ENCODE assay signal across 23 cellular contexts in genomic region chr12:89474615-89475014, GRCh38. TPM values are rescaled to one million over a fixed set of nuclear protein-coding genes. Genes with fewer than 3 reads are reported as not detected.
A peak's percentile ranks its signal among the peaks of the same experiment; 100 is the strongest.
DNase-seq lines count a peak whose midpoint lies in the region; ATAC-seq and TF ChIP-seq lines count a peak whose summit lies in the region.
"Had no signal": no experiment of that assay in that cellular context is flagged by ENCODE, and none has a peak within 500 bp of the region (broad histone marks: within the 10 kb centered on the region; RNA-seq: fewer than 3 reads in every experiment).

No MANE protein-coding gene starts in this region.

- peaks cover 44% of the 10 kb centered on the region for H3K4me1 Mint-ChIP-seq in activated CD8-positive, alpha-beta T cell treated with anti-CD3 and anti-CD28 coated beads for 36 hours (ENCODE audit: low read depth)
- H3K4me1 Mint-ChIP-seq in memory B cell = peaks cover 7% of the 10 kb centered on the region

- H3K27me3 ChIP-seq in PC-9 (ENCODE audit: insufficient read depth, low read depth) = no peaks in the 10 kb centered on the region
- H3K27me3 ChIP-seq: BLaER1, uterus had no signal

- H3K9me2 ChIP-seq in PC-9 (ENCODE audit: insufficient read depth) = no peaks in the 10 kb centered on the region

- DNase-seq in NCI-H510A treated with DMSO at 0.1 percent for 48 hours (lab: John Stamatoyannopoulos, UW) (peak; percentile 12), NCI-H510A (lab: John Stamatoyannopoulos, UW) (no peak), memory B cell (ENCODE audit: low spot score in 2 of 2) (no peak), PC-9 (no peak)
- DNase-seq in activated CD8-positive, alpha-beta T cell treated with anti-CD3 and anti-CD28 coated beads for 36 hours = no peak
- DNase-seq: 8988T; activated T-cell treated with anti-CD3 and anti-CD28 coated beads, Interleukin-2, amount 50 U/mL, for 4 hours; DMS 273 treated with DMSO at 0.1 percent for 48 hours; erythroblast; foreskin melanocyte; kidney glomerular epithelial cell; NCI-H2029 treated with DMSO at 0.1 percent for 48 hours; NCI-H446; stimulated activated CD4-positive, alpha-beta T cell treated with anti-CD3 and anti-CD28 coated beads, Interleukin-4, amount 100 ng/mL, for 4 hours; uterus had no signal

- POLR2A ChIA-PET in activated CD8-positive, alpha-beta T cell treated with anti-CD3 and anti-CD28 coated beads for 36 hours (lab: Charles Lee) = interaction anchor here (1.0 kb wide), 1 partner anchor 123 kb away, joined by 4 read pairs; the partner anchor contains the start of gene DUSP6
- POLR2A ChIA-PET in PC-9 (lab: Charles Lee; ENCODE audit: unreplicated experiment) = no interaction called here

- no peak overlapping the region for H3K4me2 ChIP-seq in PC-9
- H3K4me2 ChIP-seq: BLaER1, smooth muscle cell had no signal

- TF ChIP-seq CTCF in activated CD8-positive, alpha-beta T cell treated with anti-CD3 and anti-CD28 coated beads for 36 hours (IDR thresholded peaks at IDR 0.05) = no peak
- TF ChIP-seq CTCF in PC-9 (conservative IDR thresholded peaks at IDR 0.05) = no peak

- no peaks in the 10 kb centered on the region for H4K20me1 ChIP-seq in PC-9 (ENCODE audit: insufficient read depth)
- H4K20me1 ChIP-seq: BLaER1 had no signal

- no peaks in the 10 kb centered on the region for H3K79me2 ChIP-seq in PC-9 (ENCODE audit: low read depth)

- H3K9me3 ChIP-seq in PC-9 (ENCODE audit: insufficient read depth, low read depth) = no peaks in the 10 kb centered on the region
- H3K9me3 ChIP-seq: BLaER1, uterus had no signal

- no peaks in the 10 kb centered on the region for H3F3A ChIP-seq in PC-9 (ENCODE audit: insufficient read depth, low read depth)

- H3K9me3 Mint-ChIP-seq in activated CD8-positive, alpha-beta T cell treated with anti-CD3 and anti-CD28 coated beads for 36 hours = no peaks in the 10 kb centered on the region
- no peaks in the 10 kb centered on the region for H3K9me3 Mint-ChIP-seq in memory B cell
- H3K9me3 Mint-ChIP-seq: activated T-cell treated with anti-CD3 and anti-CD28 coated beads, Interleukin-2, amount 50 U/mL, for 4 hours; mesothelial cell of epicardium; neural crest cell had no signal

- no peaks in the 10 kb centered on the region for H3K36me3 ChIP-seq in PC-9 (ENCODE audit: low read depth)
- H3K36me3 ChIP-seq: uterus had no signal

- H3K27ac Mint-ChIP-seq in activated CD8-positive, alpha-beta T cell treated with anti-CD3 and anti-CD28 coated beads for 36 hours = peak overlapping the region; percentile 62
- H3K27ac Mint-ChIP-seq in memory B cell = peak overlapping the region; percentile 60
- H3K27ac Mint-ChIP-seq: mesothelial cell of epicardium had no signal

- H3K27ac ChIP-seq in PC-9 = no peak overlapping the region
- H3K27ac ChIP-seq: BLaER1, uterus had no signal

- no peak overlapping the region for H2AFZ ChIP-seq in PC-9

- peaks cover 5% of the 10 kb centered on the region for H3K36me3 Mint-ChIP-seq in activated CD8-positive, alpha-beta T cell treated with anti-CD3 and anti-CD28 coated beads for 36 hours (ENCODE audit: low read depth)
- peaks cover 3% of the 10 kb centered on the region for H3K36me3 Mint-ChIP-seq in memory B cell
- H3K36me3 Mint-ChIP-seq: mesothelial cell of epicardium had no signal

- CTCF ChIA-PET in activated CD8-positive, alpha-beta T cell treated with anti-CD3 and anti-CD28 coated beads for 36 hours (lab: Charles Lee) = interaction anchor here (0.7 to 1.1 kb wide), 2 partner anchors 13 to 457 kb away, joined by 3 to 5 read pairs; no protein-coding TSS in a partner anchor
- CTCF ChIA-PET in PC-9 (lab: Charles Lee) = no interaction called here

- no TSS peak for BruUV-seq in PC-9 (replicated peaks; lab: Mats Ljungman, UMichigan)

- intact Hi-C loops in activated CD8-positive, alpha-beta T cell treated with anti-CD3 and anti-CD28 coated beads for 36 hours (cut with micrococcal nuclease) = no loop called here
- intact Hi-C loops in PC-9 (cut with micrococcal nuclease; ENCODE audit: unreplicated experiment) = no loop called here

- no peak overlapping the region for H3K4me3 Mint-ChIP-seq in activated CD8-positive, alpha-beta T cell treated with anti-CD3 and anti-CD28 coated beads for 36 hours
- no peak overlapping the region for H3K4me3 Mint-ChIP-seq in memory B cell
- H3K4me3 Mint-ChIP-seq: activated T-cell treated with anti-CD3 and anti-CD28 coated beads, Interleukin-2, amount 50 U/mL, for 4 hours; mesothelial cell of epicardium; neural crest cell had no signal

- no peaks in the 10 kb centered on the region for H3K27me3 Mint-ChIP-seq in activated CD8-positive, alpha-beta T cell treated with anti-CD3 and anti-CD28 coated beads for 36 hours
- H3K27me3 Mint-ChIP-seq in memory B cell = no peaks in the 10 kb centered on the region

- no peaks in the 10 kb centered on the region for H3K4me1 ChIP-seq in PC-9 (replicated peaks; ENCODE audit: insufficient read depth)
- H3K4me1 ChIP-seq: uterus had no signal

- ATAC-seq in GM18498 (IDR thresholded peaks at IDR 0.05; ENCODE audit: unreplicated experiment) (peak; percentile 25), memory B cell (ENCODE audit: low read depth) (no peak), HG03039 (IDR thresholded peaks at IDR 0.05; ENCODE audit: unreplicated experiment) (no peak), GM18520 (IDR thresholded peaks at IDR 0.05; ENCODE audit: unreplicated experiment) (no peak)
- ATAC-seq in activated CD8-positive, alpha-beta T cell treated with anti-CD3 and anti-CD28 coated beads for 36 hours = no peak
- ATAC-seq: activated T-cell treated with anti-CD3 and anti-CD28 coated beads, Interleukin-2, amount 50 U/mL, for 4 hours; HCT116 had no signal

- no peak overlapping the region for H3K4me3 ChIP-seq in PC-9
- H3K4me3 ChIP-seq: BLaER1, smooth muscle cell, uterus had no signal

RNA-seq across cellular contexts. Expression of gene GALNT4, which starts 50.0 kb away (rescaled TPM):
- total RNA-seq in activated CD8-positive, alpha-beta T cell treated with anti-CD3 and anti-CD28 coated beads for 36 hours = 1 to 10 TPM; 5.9 to 6.4 TPM
- total RNA-seq in PC-9 (2021) = 3.2 and 3.7 TPM in 2 replicates

RNA-seq across cellular contexts. Expression of gene POC1B, which starts 51.2 kb away (rescaled TPM):
- 10 to 100 TPM; 31.9 to 34.8 TPM for total RNA-seq in activated CD8-positive, alpha-beta T cell treated with anti-CD3 and anti-CD28 coated beads for 36 hours
- 11.5 and 13.6 TPM in 2 replicates for total RNA-seq in PC-9 (2021)
